1 cellular context compared by ENCODE assay signal in the genomic region with DNA sequence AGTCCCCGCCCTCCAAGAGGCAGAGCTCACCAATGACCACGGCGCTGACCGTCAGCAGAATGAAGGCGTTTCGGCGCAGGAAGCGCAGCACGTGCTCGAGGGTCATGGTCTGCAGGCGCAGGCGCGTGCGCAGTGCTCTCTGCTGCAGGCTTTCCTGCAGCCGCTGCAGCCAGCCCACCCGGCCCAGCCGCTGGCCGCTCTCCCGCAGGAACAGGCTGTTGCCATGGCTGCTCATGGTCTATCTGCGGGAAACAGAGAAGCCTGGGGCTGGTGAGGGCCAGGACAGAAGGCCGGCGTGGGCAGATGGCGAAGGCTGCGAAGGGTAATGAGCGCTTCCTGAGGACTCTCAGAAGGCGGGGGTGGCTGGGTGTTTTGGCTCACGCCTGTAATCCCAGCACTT.
TF ChIP-seq lines count a peak whose summit lies in the region.

No MANE protein-coding gene starts in this region.

TF ChIP-seq in K562, 482 proteins besides CTCF, POLR2A, EP300 and RAD21 (continued from another document):
- TF ChIP-seq FUS (optimal IDR thresholded peaks at IDR 0.05; ENCODE audit: low read depth, low read length) (no peak), ZNF3 (CRISPR knock-in tag; IDR thresholded peaks at IDR 0.05) (no peak), POLR2B (IDR thresholded peaks at IDR 0.05; ENCODE audit: low read depth, partially characterized antibody) (no peak)
- TF ChIP-seq, protein P1, sequence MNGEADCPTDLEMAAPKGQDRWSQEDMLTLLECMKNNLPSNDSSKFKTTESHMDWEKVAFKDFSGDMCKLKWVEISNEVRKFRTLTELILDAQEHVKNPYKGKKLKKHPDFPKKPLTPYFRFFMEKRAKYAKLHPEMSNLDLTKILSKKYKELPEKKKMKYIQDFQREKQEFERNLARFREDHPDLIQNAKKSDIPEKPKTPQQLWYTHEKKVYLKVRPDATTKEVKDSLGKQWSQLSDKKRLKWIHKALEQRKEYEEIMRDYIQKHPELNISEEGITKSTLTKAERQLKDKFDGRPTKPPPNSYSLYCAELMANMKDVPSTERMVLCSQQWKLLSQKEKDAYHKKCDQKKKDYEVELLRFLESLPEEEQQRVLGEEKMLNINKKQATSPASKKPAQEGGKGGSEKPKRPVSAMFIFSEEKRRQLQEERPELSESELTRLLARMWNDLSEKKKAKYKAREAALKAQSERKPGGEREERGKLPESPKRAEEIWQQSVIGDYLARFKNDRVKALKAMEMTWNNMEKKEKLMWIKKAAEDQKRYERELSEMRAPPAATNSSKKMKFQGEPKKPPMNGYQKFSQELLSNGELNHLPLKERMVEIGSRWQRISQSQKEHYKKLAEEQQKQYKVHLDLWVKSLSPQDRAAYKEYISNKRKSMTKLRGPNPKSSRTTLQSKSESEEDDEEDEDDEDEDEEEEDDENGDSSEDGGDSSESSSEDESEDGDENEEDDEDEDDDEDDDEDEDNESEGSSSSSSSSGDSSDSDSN (IDR thresholded peaks at IDR 0.05; ENCODE audit: borderline replicate concordance in 1 of 2, low read depth in 2 of 2, low read length in 2 of 2): no peak
TF ChIP-seq in K562: peak in this region for 8.
